ENCODE assay signal across 29 cellular contexts in genomic region chr10:81218307-81218706, GRCh38.
"Had no signal": no experiment of that assay in that cellular context is flagged by ENCODE, and none has a peak within 500 bp of the region (broad histone marks: within the 10 kb centered on the region; RNA-seq: fewer than 3 reads in every experiment).

No MANE protein-coding gene starts in this region.

- ATAC-seq: stimulated activated effector memory CD8-positive, alpha-beta T cell treated with anti-CD3 and anti-CD28 coated beads, Interleukin-12 subunit alpha, Interleukin-12 subunit beta, amount 100 ng/mL, for 72 hours; stimulated activated memory B cell treated with anti-CD40 and anti-IgM and Interleukin-4, amounts not matched to agents 10 μg/mL and 1 μg/mL and 100 μg/mL, for 72 hours; stimulated activated naive B cell treated with anti-CD40 and anti-IgM and Interleukin-4, amounts not matched to agents 10 μg/mL and 1 μg/mL and 100 μg/mL, for 72 hours; stimulated activated naive CD8-positive, alpha-beta T cell treated with anti-CD3 and anti-CD28 coated beads, Interleukin-15, amount 100 ng/mL, for 72 hours; stimulated activated naive CD8-positive, alpha-beta T cell treated with anti-CD3 and anti-CD28 coated beads, Interleukin-15, Interleukin-2, amounts not matched to agents 100 U/mL and 50 U/mL, for 24 hours; upper lobe of right lung had no signal

- H3K9me3 ChIP-seq: suprapubic skin, testis, thoracic aorta, thyroid gland, tibial artery, transverse colon, upper lobe of left lung, upper lobe of right lung, uterus, vagina had no signal

- FAIRE-seq: urothelium cell line had no signal

- H3K36me3 Mint-ChIP-seq: stimulated activated effector memory CD8-positive, alpha-beta T cell treated with anti-CD3 and anti-CD28 coated beads, Interleukin-12 subunit alpha, Interleukin-12 subunit beta, amount 100 ng/mL, for 72 hours; stimulated activated memory B cell treated with anti-CD40 and anti-IgM and Interleukin-4, amounts not matched to agents 10 μg/mL and 1 μg/mL and 100 μg/mL, for 72 hours; stimulated activated naive B cell treated with anti-CD40 and anti-IgM and Interleukin-4, amounts not matched to agents 10 μg/mL and 1 μg/mL and 100 μg/mL, for 72 hours; type B pancreatic cell had no signal

- H3K4me1 ChIP-seq: stomach, suprapubic skin, testis, tibial artery, tibial nerve, transverse colon, upper lobe of left lung, upper lobe of right lung, uterus, vagina had no signal

- H3K36me3 ChIP-seq: stomach, suprapubic skin, thoracic aorta, thyroid gland, tibial artery, tibial nerve, transverse colon, upper lobe of left lung, upper lobe of right lung, uterus, vagina had no signal

- H3K27me3 Mint-ChIP-seq: stimulated activated memory B cell treated with anti-CD40 and anti-IgM and Interleukin-4, amounts not matched to agents 10 μg/mL and 1 μg/mL and 100 μg/mL, for 72 hours; stimulated activated naive B cell treated with anti-CD40 and anti-IgM and Interleukin-4, amounts not matched to agents 10 μg/mL and 1 μg/mL and 100 μg/mL, for 72 hours; stimulated activated naive CD8-positive, alpha-beta T cell treated with anti-CD3 and anti-CD28 coated beads, Interleukin-15, amount 100 ng/mL, for 72 hours; stimulated activated naive CD8-positive, alpha-beta T cell treated with anti-CD3 and anti-CD28 coated beads, Interleukin-15, Interleukin-2, amounts not matched to agents 100 ng/mL and 50 ng/mL, for 24 hours; type B pancreatic cell had no signal

- H3K4me3 Mint-ChIP-seq: stimulated activated effector memory CD8-positive, alpha-beta T cell treated with anti-CD3 and anti-CD28 coated beads, Interleukin-12 subunit alpha, Interleukin-12 subunit beta, amount 100 ng/mL, for 72 hours; stimulated activated memory B cell treated with anti-CD40 and anti-IgM and Interleukin-4, amounts not matched to agents 10 μg/mL and 1 μg/mL and 100 μg/mL, for 72 hours; stimulated activated naive B cell treated with anti-CD40 and anti-IgM and Interleukin-4, amounts not matched to agents 10 μg/mL and 1 μg/mL and 100 μg/mL, for 72 hours; stimulated activated naive CD8-positive, alpha-beta T cell treated with anti-CD3 and anti-CD28 coated beads, Interleukin-15, amount 100 ng/mL, for 72 hours; stimulated activated naive CD8-positive, alpha-beta T cell treated with anti-CD3 and anti-CD28 coated beads, Interleukin-15, Interleukin-2, amounts not matched to agents 100 ng/mL and 50 ng/mL, for 24 hours; type B pancreatic cell had no signal

- H3K27ac Mint-ChIP-seq: stimulated activated effector memory CD8-positive, alpha-beta T cell treated with anti-CD3 and anti-CD28 coated beads, Interleukin-12 subunit alpha, Interleukin-12 subunit beta, amount 100 ng/mL, for 72 hours; stimulated activated memory B cell treated with anti-CD40 and anti-IgM and Interleukin-4, amounts not matched to agents 10 μg/mL and 1 μg/mL and 100 μg/mL, for 72 hours; stimulated activated naive B cell treated with anti-CD40 and anti-IgM and Interleukin-4, amounts not matched to agents 10 μg/mL and 1 μg/mL and 100 μg/mL, for 72 hours; stimulated activated naive CD8-positive, alpha-beta T cell treated with anti-CD3 and anti-CD28 coated beads, Interleukin-15, amount 100 ng/mL, for 72 hours; stimulated activated naive CD8-positive, alpha-beta T cell treated with anti-CD3 and anti-CD28 coated beads, Interleukin-15, Interleukin-2, amounts not matched to agents 100 ng/mL and 50 ng/mL, for 24 hours; type B pancreatic cell had no signal

- H3K4me1 Mint-ChIP-seq: stimulated activated effector memory CD8-positive, alpha-beta T cell treated with anti-CD3 and anti-CD28 coated beads, Interleukin-12 subunit alpha, Interleukin-12 subunit beta, amount 100 ng/mL, for 72 hours; stimulated activated memory B cell treated with anti-CD40 and anti-IgM and Interleukin-4, amounts not matched to agents 10 μg/mL and 1 μg/mL and 100 μg/mL, for 72 hours; stimulated activated naive B cell treated with anti-CD40 and anti-IgM and Interleukin-4, amounts not matched to agents 10 μg/mL and 1 μg/mL and 100 μg/mL, for 72 hours; stimulated activated naive CD8-positive, alpha-beta T cell treated with anti-CD3 and anti-CD28 coated beads, Interleukin-15, amount 100 ng/mL, for 72 hours had no signal

- H3K9me3 Mint-ChIP-seq: type B pancreatic cell had no signal

- H3K27ac ChIP-seq: stomach, suprapubic skin, testis, thoracic aorta, thyroid gland, tibial artery, tibial nerve, transverse colon, upper lobe of left lung, upper lobe of right lung, uterus, vagina had no signal

- H3K4me3 ChIP-seq: stomach, suprapubic skin, testis, thoracic aorta, thyroid gland, tibial artery, tibial nerve, transverse colon, upper lobe of left lung, upper lobe of right lung, uterus, vagina had no signal

- DNase-seq: stimulated activated CD4-positive, alpha-beta T cell treated with anti-CD3 and anti-CD28 coated beads, Interleukin-2, amount 100 ng/mL, for 48 hours; stimulated activated CD4-positive, alpha-beta T cell treated with anti-CD3 and anti-CD28 coated beads, Interleukin-4, amount 100 ng/mL, for 1 hour; stimulated activated CD4-positive, alpha-beta T cell treated with anti-CD3 and anti-CD28 coated beads, Interleukin-4, amount 100 ng/mL, for 24 hours; stimulated activated CD4-positive, alpha-beta T cell treated with anti-CD3 and anti-CD28 coated beads, Interleukin-4, amount 100 ng/mL, for 4 hours; stimulated activated CD8-positive, alpha-beta memory T cell treated with anti-CD3 and anti-CD28 coated beads, Interleukin-4, amount 100 ng/mL, for 48 hours; stimulated activated naive B cell treated with anti-CD40 and anti-IgM and Interleukin-4, amounts not matched to agents 10 μg/mL and 1 μg/mL and 100 μg/mL, for 72 hours; stimulated activated naive CD4-positive, alpha-beta T cell; stimulated activated naive CD4-positive, alpha-beta T cell treated with Interleukin-2 at 50 U/mL for 16 hours; stimulated activated naive CD8-positive, alpha-beta T cell treated with anti-CD3 and anti-CD28 coated beads, Interleukin-15, amount 100 ng/mL, for 72 hours; stimulated activated naive CD8-positive, alpha-beta T cell treated with anti-CD3 and anti-CD28 coated beads, Interleukin-15, Interleukin-2, amounts not matched to agents 100 U/mL and 50 U/mL, for 24 hours; stomach; substantia nigra; testis; thyroid gland; tibial artery; transverse colon; trophoblast cell; upper lobe of left lung; upper lobe of right lung; uterus had no signal

- H3K27me3 ChIP-seq: stomach, suprapubic skin, testis, thyroid gland, tibial artery, tibial nerve, transverse colon, upper lobe of left lung, upper lobe of right lung, uterus, vagina had no signal
